In genomic region chr16:1983544-1984346, GRCh38 we compare ENCODE assay signal across 1 cellular context.
TF ChIP-seq lines count a peak whose summit lies in the region.

Gene GFER (plus strand): TSS chr16:1984193. CDS start chr16:1984219, 26 bp downstream.

TF ChIP-seq in HEK293, 187 proteins besides CTCF, POLR2A, EP300 and RAD21 (continued from another document):
- TF ChIP-seq ZNF677 (tag by site-specific recombination; IDR thresholded peaks at IDR 0.05) (peak; percentile 33), ZXDB (tag by site-specific recombination; IDR thresholded peaks at IDR 0.05) (peak; percentile 73), ZNF654 (tag by site-specific recombination; IDR thresholded peaks at IDR 0.05; ENCODE audit: low read depth) (no peak), ZNF335 (tag by site-specific recombination; conservative IDR thresholded peaks at IDR 0.05) (peak; percentile 86), ELK4 (IDR thresholded peaks at IDR 0.05; ENCODE audit: borderline replicate concordance, low read depth, low read length) (no peak), ZBTB21 (tag by site-specific recombination; IDR thresholded peaks at IDR 0.05) (no peak), ZSCAN5A (tag by site-specific recombination; IDR thresholded peaks at IDR 0.05) (no peak; the same call in 1 of the 2 replicates), ZNF2 (tag by site-specific recombination; IDR thresholded peaks at IDR 0.05) (peak; percentile 69), ZNF513 (tag by site-specific recombination; IDR thresholded peaks at IDR 0.05) (0 out of 2 replicates have a peak, but pooled peaks have one; percentile 55), YY1 (tag by site-specific recombination; IDR thresholded peaks at IDR 0.05) (peak; percentile 92), ZNF341 (tag by site-specific recombination; IDR thresholded peaks at IDR 0.05; ENCODE audit: low read depth) (peak; percentile 28; the same call in 1 of the 2 replicates), ZEB2 (tag by site-specific recombination; IDR thresholded peaks at IDR 0.05) (peak; percentile 83; the same call in 1 of the 2 replicates), GLI2 (tag by site-specific recombination; IDR thresholded peaks at IDR 0.05; ENCODE audit: borderline replicate concordance, low read depth) (no peak), ZNF362 (tag by site-specific recombination; IDR thresholded peaks at IDR 0.05) (no peak)
TF ChIP-seq in HEK293: peak in this region for 60.
